9 cellular contexts compared by ENCODE assay signal in the genomic region with DNA sequence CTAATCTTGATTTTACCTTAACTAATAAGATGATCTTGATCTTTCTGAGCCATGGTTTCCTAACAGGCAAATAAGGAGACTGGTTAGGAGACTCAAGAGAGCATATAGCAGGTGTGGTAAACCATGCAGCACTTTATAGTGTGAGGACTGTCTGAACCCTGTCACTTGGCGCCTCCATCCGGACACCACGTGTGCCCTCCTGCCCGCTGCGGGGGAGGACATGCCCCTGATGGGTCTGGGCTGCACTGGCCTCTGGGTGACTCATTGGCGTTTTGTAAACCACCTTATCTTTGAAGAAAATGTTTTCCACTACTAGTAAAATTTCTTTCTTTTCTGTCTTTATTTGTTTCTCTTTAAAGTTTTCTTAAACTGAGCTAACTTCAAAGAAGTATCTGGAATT.
DNase-seq lines count a peak whose midpoint lies in the region; ATAC-seq and TF ChIP-seq lines count a peak whose summit lies in the region.
"Had no signal": no experiment of that assay in that cellular context is flagged by ENCODE, and none has a peak within 500 bp of the region (broad histone marks: within the 10 kb centered on the region; RNA-seq: fewer than 3 reads in every experiment).

No MANE protein-coding gene starts in this region.

- intact Hi-C loops in IMR-90 (cut with micrococcal nuclease), result loop anchor here (5.0 kb wide), 1 partner anchor 129 kb away; a partner anchor contains a TSS

- no peak overlapping the region for H3K14ac ChIP-seq in IMR-90 (replicated peaks; ENCODE audit: low read depth, low read length)

- H3K27me3 Mint-ChIP-seq in activated CD4-positive, alpha-beta T cell treated with anti-CD3 and anti-CD28 coated beads, Interleukin-2, amount 10 ng/mL, durations not matched to agents 7 days and 5 days, result peaks cover 9% of the 10 kb centered on the region

- H2BK15ac ChIP-seq in IMR-90 (ENCODE audit: low read depth, low read length), result no peak overlapping the region

- H3K27ac ChIP-seq in IMR-90 (ENCODE audit: insufficient read depth, low read length) (no peak overlapping the region), substantia nigra (ENCODE audit: low read depth, low read length, poor library complexity, severe bottlenecking) (peak overlapping the region; percentile 96)

- H3K27me3 ChIP-seq in IMR-90 (ENCODE audit: control insufficient read depth, insufficient read depth, low read length), result no peaks in the 10 kb centered on the region

- H2BK20ac ChIP-seq in IMR-90 (ENCODE audit: low read depth, low read length), result no peak overlapping the region

- no peak overlapping the region for H3K4me3 ChIP-seq in IMR-90 (ENCODE audit: insufficient read depth, low read depth, low read length)
- H3K4me3 ChIP-seq in choroid plexus epithelial cell (ENCODE audit: low read depth, low read length), result no peak overlapping the region

- H3K9me3 Mint-ChIP-seq in activated CD4-positive, alpha-beta T cell treated with anti-CD3 and anti-CD28 coated beads, Interleukin-2, amount 10 ng/mL, durations not matched to agents 7 days and 5 days, result no peaks in the 10 kb centered on the region

- dilution Hi-C loops in IMR-90 (cut with HindIII; ENCODE audit: low sequenced_read_pairs, unreplicated experiment), result no loop called here

- H2AK5ac ChIP-seq in IMR-90 (ENCODE audit: low read depth, low read length), result peak overlapping the region; percentile 20; the same call in 1 of the 2 replicates

- no peak overlapping the region for H3K56ac ChIP-seq in IMR-90 (ENCODE audit: extremely low read depth, insufficient read depth, low read length)

- no peaks in the 10 kb centered on the region for H3K36me3 ChIP-seq in IMR-90 (ENCODE audit: control insufficient read depth, insufficient read depth, low read length)

- no peak overlapping the region for H3K4me3 Mint-ChIP-seq in activated CD4-positive, alpha-beta T cell treated with anti-CD3 and anti-CD28 coated beads, Interleukin-2, amount 10 ng/mL, durations not matched to agents 7 days and 5 days

- TF ChIP-seq CTCF in IMR-90 (conservative IDR thresholded peaks at IDR 0.05; ENCODE audit: low read depth, low read length) (no peak), choroid plexus epithelial cell (conservative IDR thresholded peaks at IDR 0.05; ENCODE audit: low read depth, low read length) (no peak)

- WGBS in IMR-90 (ENCODE audit: extremely low coverage in 2 of 2, insufficient read length in 1 of 2), 2 experiments, result no CpG with 5 or more reads among the region's 6 CpGs

- peaks cover 21% of the 10 kb centered on the region for H3K9me1 ChIP-seq in IMR-90 (ENCODE audit: insufficient read depth, low read length)

- H4K5ac ChIP-seq in IMR-90 (ENCODE audit: low read depth, low read length), result no peak overlapping the region

- no peak overlapping the region for H2BK120ac ChIP-seq in IMR-90 (ENCODE audit: low read depth, low read length)

- POLR2A ChIA-PET in IMR-90 (lab: Charles Lee; ENCODE audit: unreplicated experiment), result no interaction called here
- POLR2A ChIA-PET in activated CD4-positive, alpha-beta T cell treated with anti-CD3 and anti-CD28 coated beads, Interleukin-2, amount 10 ng/mL, durations not matched to agents 7 days and 5 days (lab: Charles Lee), result no interaction called here

- no peak overlapping the region for H3K18ac ChIP-seq in IMR-90 (ENCODE audit: low read depth, low read length)

- no TSS peak for BruUV-seq in IMR-90 (replicated peaks; lab: Mats Ljungman, UMichigan)

- 0 out of 2 replicates have a peak overlapping the region, but pooled peaks have one; percentile 10 for H3K4me2 ChIP-seq in IMR-90 (ENCODE audit: low read depth, low read length)

- DNase-seq in IMR-90 (peak; percentile 61), choroid plexus epithelial cell (ENCODE audit: low read depth) (peak; percentile 65), substantia nigra (lab: John Stamatoyannopoulos, UW) (peak in 4 of 49 donors; percentile 15 to 22 (median 19)), NCI-H510A (lab: John Stamatoyannopoulos, UW) (no peak)
- DNase-seq in activated CD4-positive, alpha-beta T cell treated with anti-CD3 and anti-CD28 coated beads, Interleukin-2, amount 10 ng/mL, durations not matched to agents 7 days and 5 days, result no peak
- DNase-seq: NCI-H187 treated with DMSO at 0.1 percent for 48 hours; stimulated activated CD4-positive, alpha-beta T cell treated with anti-CD3 and anti-CD28 coated beads, Interleukin-1b, Interleukin-23, amount 100 ng/mL, for 48 hours had no signal

- no peaks in the 10 kb centered on the region for H3K9me3 ChIP-seq in IMR-90 (ENCODE audit: control insufficient read depth, insufficient read depth, low read length)

- H4K20me1 ChIP-seq in IMR-90 (ENCODE audit: insufficient read depth, low read length), result peaks cover 15% of the 10 kb centered on the region; the same call in 1 of the 2 replicates

- CTCF ChIA-PET in IMR-90 (lab: Yijun Ruan, JAX), result no interaction called here
- CTCF ChIA-PET in activated CD4-positive, alpha-beta T cell treated with anti-CD3 and anti-CD28 coated beads, Interleukin-2, amount 10 ng/mL, durations not matched to agents 7 days and 5 days (lab: Charles Lee), result no interaction called here

- no peaks in the 10 kb centered on the region for H3K36me3 Mint-ChIP-seq in activated CD4-positive, alpha-beta T cell treated with anti-CD3 and anti-CD28 coated beads, Interleukin-2, amount 10 ng/mL, durations not matched to agents 7 days and 5 days (ENCODE audit: low read depth)

- no peak overlapping the region for H2AK9ac ChIP-seq in IMR-90 (replicated peaks; ENCODE audit: low read depth, low read length, poor library complexity)

- H2BK5ac ChIP-seq in IMR-90 (ENCODE audit: low read depth, low read length, poor library complexity, severe bottlenecking), result no peak overlapping the region

- H2AFZ ChIP-seq in IMR-90 (replicated peaks; ENCODE audit: low read length, poor library complexity), result no peak overlapping the region

- H3K23ac ChIP-seq in IMR-90 (ENCODE audit: low read depth, low read length), result no peak overlapping the region

- no peak overlapping the region for H3K27ac Mint-ChIP-seq in activated CD4-positive, alpha-beta T cell treated with anti-CD3 and anti-CD28 coated beads, Interleukin-2, amount 10 ng/mL, durations not matched to agents 7 days and 5 days

- ATAC-seq in GM21360 (IDR thresholded peaks at IDR 0.05; ENCODE audit: unreplicated experiment), result peak; percentile 46
- ATAC-seq in IMR-90 (ENCODE audit: low read depth), result peak; percentile 71
- no peak for ATAC-seq in HG03280 (IDR thresholded peaks at IDR 0.05; ENCODE audit: unreplicated experiment)

- no peak for TF ChIP-seq POLR2A in IMR-90 (IDR thresholded peaks at IDR 0.05; ENCODE audit: low read depth, low read length)

- no peak overlapping the region for H3K9ac ChIP-seq in IMR-90 (ENCODE audit: low read depth, low read length)

- no peak overlapping the region for H4K91ac ChIP-seq in IMR-90 (ENCODE audit: insufficient read depth, low read depth, low read length)

- H4K8ac ChIP-seq in IMR-90 (ENCODE audit: low read depth in 2 of 2, low read length in 2 of 2), result no peak overlapping the region

- no peak for TF ChIP-seq RAD21 in IMR-90 (IDR thresholded peaks at IDR 0.05; ENCODE audit: low read length)

- H3K4ac ChIP-seq in IMR-90 (ENCODE audit: low read depth, low read length), result no peak overlapping the region

- in situ Hi-C loops in IMR-90 (cut with MboI; ENCODE audit: low sequenced_read_pairs), result no loop called here

- peaks cover 25 to 42% of the 10 kb centered on the region in 2 experiments for H3K79me1 ChIP-seq in IMR-90 (ENCODE audit: low read depth in 1 of 2, low read length in 2 of 2)

- peaks cover 16% of the 10 kb centered on the region for H3K4me1 ChIP-seq in IMR-90 (ENCODE audit: control insufficient read depth, insufficient read depth, low read length)

- peaks cover 9% of the 10 kb centered on the region for H3K4me1 Mint-ChIP-seq in activated CD4-positive, alpha-beta T cell treated with anti-CD3 and anti-CD28 coated beads, Interleukin-2, amount 10 ng/mL, durations not matched to agents 7 days and 5 days

TF ChIP-seq in IMR-90, 13 proteins besides CTCF, POLR2A, EP300 and RAD21:
- TF ChIP-seq BHLHE40 (IDR thresholded peaks at IDR 0.05; ENCODE audit: low read depth, low read length), result peak; percentile 71
- no peak for TF ChIP-seq CEBPB (IDR thresholded peaks at IDR 0.05; ENCODE audit: low read depth, low read length)
- peak; percentile 32; the same call in 1 of the 2 replicates for TF ChIP-seq MXI1 (IDR thresholded peaks at IDR 0.05; ENCODE audit: borderline replicate concordance, low read depth, low read length)
- TF ChIP-seq CHD1 (IDR thresholded peaks at IDR 0.05; ENCODE audit: low read depth, low read length), result no peak
- no peak for TF ChIP-seq MAZ (IDR thresholded peaks at IDR 0.05; ENCODE audit: borderline replicate concordance, low read depth, low read length)
- peak; percentile 83 for TF ChIP-seq FOS (IDR thresholded peaks at IDR 0.05; ENCODE audit: low read depth, low read length)
- no peak for TF ChIP-seq NFE2L2 (IDR thresholded peaks at IDR 0.05; ENCODE audit: low read depth, low read length)
- TF ChIP-seq, protein P1, sequence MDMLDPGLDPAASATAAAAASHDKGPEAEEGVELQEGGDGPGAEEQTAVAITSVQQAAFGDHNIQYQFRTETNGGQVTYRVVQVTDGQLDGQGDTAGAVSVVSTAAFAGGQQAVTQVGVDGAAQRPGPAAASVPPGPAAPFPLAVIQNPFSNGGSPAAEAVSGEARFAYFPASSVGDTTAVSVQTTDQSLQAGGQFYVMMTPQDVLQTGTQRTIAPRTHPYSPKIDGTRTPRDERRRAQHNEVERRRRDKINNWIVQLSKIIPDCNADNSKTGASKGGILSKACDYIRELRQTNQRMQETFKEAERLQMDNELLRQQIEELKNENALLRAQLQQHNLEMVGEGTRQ (IDR thresholded peaks at IDR 0.05; ENCODE audit: low read depth, low read length), result peak; percentile 77

Comparison
In these comparisons a context has a peak if more than half of its experiments do, and no peak if none do; other contexts are left out.
1. DNase-seq: peak in IMR-90 (single experiment) and choroid plexus epithelial cell (single experiment); none in activated CD4-positive, alpha-beta T cell treated with anti-CD3 and anti-CD28 coated beads, Interleukin-2, amount 10 ng/mL, durations not matched to agents 7 days and 5 days (single experiment) and NCI-H510A (single experiment).